In genomic region chrX:35890699-35891098, GRCh38 we compare ENCODE assay signal across 9 cellular contexts. TPM values are rescaled to one million over a fixed set of nuclear protein-coding genes. Genes with fewer than 3 reads are reported as not detected.
DNase-seq lines count a peak whose midpoint lies in the region; ATAC-seq lines count a peak whose summit lies in the region.
"Had no signal": no experiment of that assay in that cellular context is flagged by ENCODE, and none has a peak within 500 bp of the region (broad histone marks: within the 10 kb centered on the region; RNA-seq: fewer than 3 reads in every experiment).

No MANE protein-coding gene starts in this region.

- H3K4me3 ChIP-seq in HAP-1 (no peak overlapping the region), adipocyte (ENCODE audit: low read length) (no peak overlapping the region)
- H3K4me3 ChIP-seq: upper lobe of left lung had no signal

- H3K36me3 ChIP-seq in HAP-1 (replicated peaks) (no peaks in the 10 kb centered on the region), adipocyte (ENCODE audit: control insufficient read depth, insufficient read depth, low read length, severe bottlenecking) (no peaks in the 10 kb centered on the region)
- H3K36me3 ChIP-seq: upper lobe of left lung had no signal

- no peaks in the 10 kb centered on the region for H3K9me3 Mint-ChIP-seq in activated T-helper 2 cell treated with anti-CD3 and anti-CD28 coated beads, Interferon-gamma antibody, Interleukin-2, Interleukin-4, amounts not matched to agents 10 μg/mL and 5 μg/mL and 100 μg/mL, durations not matched to agents 14 hours and 24 hours and 36 hours

- in situ Hi-C loops in HAP-1 (cut with MboI; ENCODE audit: low sequenced_read_pairs): no loop called here

- no peak overlapping the region for H3K4me3 Mint-ChIP-seq in activated T-helper 2 cell treated with anti-CD3 and anti-CD28 coated beads, Interferon-gamma antibody, Interleukin-2, Interleukin-4, amounts not matched to agents 10 μg/mL and 5 μg/mL and 100 μg/mL, durations not matched to agents 14 hours and 24 hours and 36 hours (ENCODE audit: low read depth)

- no peaks in the 10 kb centered on the region for H3K4me1 Mint-ChIP-seq in activated T-helper 2 cell treated with anti-CD3 and anti-CD28 coated beads, Interferon-gamma antibody, Interleukin-2, Interleukin-4, amounts not matched to agents 10 μg/mL and 5 μg/mL and 100 μg/mL, durations not matched to agents 14 hours and 24 hours and 36 hours (ENCODE audit: low read depth)

- H3K4me1 ChIP-seq in HAP-1 (no peaks in the 10 kb centered on the region), adipocyte (ENCODE audit: control insufficient read depth, insufficient read depth, low read length) (no peaks in the 10 kb centered on the region)

- H3K27me3 ChIP-seq in HAP-1 (ENCODE audit: low read depth) (no peaks in the 10 kb centered on the region), adipocyte (replicated peaks; ENCODE audit: control insufficient read depth, insufficient read depth, low read length) (no peaks in the 10 kb centered on the region)
- H3K27me3 ChIP-seq: upper lobe of left lung had no signal

- no peak overlapping the region for H3K9ac ChIP-seq in adipocyte (ENCODE audit: low read length)

- peak; percentile 81 for DNase-seq in DMS53 treated with DMSO at 0.1 percent for 48 hours (lab: John Stamatoyannopoulos, UW; ENCODE audit: unreplicated experiment)
- peak; percentile 58 to 65 for DNase-seq in HAP-1 (ENCODE audit: low spot score in 2 of 2)
- peak; percentile 15 for DNase-seq in NCI-H2171 (lab: John Stamatoyannopoulos, UW)
- peak; percentile 17 for DNase-seq in adipocyte (ENCODE audit: low read depth)
- peak; percentile 1 for DNase-seq in kidney glomerular epithelial cell (lab: John Stamatoyannopoulos, UW)
- no peak for DNase-seq in activated T-helper 2 cell treated with anti-CD3 and anti-CD28 coated beads, Interferon-gamma antibody, Interleukin-2, Interleukin-4, amounts not matched to agents 10 μg/mL and 5 μg/mL and 100 μg/mL, durations not matched to agents 14 hours and 24 hours and 36 hours (ENCODE audit: low spot score)
- no peak for DNase-seq in effector CD4-positive, alpha-beta T cell

- H3K36me3 Mint-ChIP-seq in activated T-helper 2 cell treated with anti-CD3 and anti-CD28 coated beads, Interferon-gamma antibody, Interleukin-2, Interleukin-4, amounts not matched to agents 10 μg/mL and 5 μg/mL and 100 μg/mL, durations not matched to agents 14 hours and 24 hours and 36 hours (ENCODE audit: low read depth): no peaks in the 10 kb centered on the region

- no peaks in the 10 kb centered on the region for H3K27me3 Mint-ChIP-seq in activated T-helper 2 cell treated with anti-CD3 and anti-CD28 coated beads, Interferon-gamma antibody, Interleukin-2, Interleukin-4, amounts not matched to agents 10 μg/mL and 5 μg/mL and 100 μg/mL, durations not matched to agents 14 hours and 24 hours and 36 hours (ENCODE audit: low read depth)

- intact Hi-C loops in activated T-helper 2 cell treated with anti-CD3 and anti-CD28 coated beads, Interferon-gamma antibody, Interleukin-2, Interleukin-4, amounts not matched to agents 10 μg/mL and 5 μg/mL and 100 μg/mL, durations not matched to agents 14 hours and 24 hours and 36 hours (cut with micrococcal nuclease): no loop called here

- H3K27ac Mint-ChIP-seq in activated T-helper 2 cell treated with anti-CD3 and anti-CD28 coated beads, Interferon-gamma antibody, Interleukin-2, Interleukin-4, amounts not matched to agents 10 μg/mL and 5 μg/mL and 100 μg/mL, durations not matched to agents 14 hours and 24 hours and 36 hours: no peak overlapping the region

- ATAC-seq in HG03025 (IDR thresholded peaks at IDR 0.05; ENCODE audit: low FRiP score, unreplicated experiment): no peak

- H3K9me3 ChIP-seq in HAP-1 (no peaks in the 10 kb centered on the region), adipocyte (ENCODE audit: control insufficient read depth, low read length) (no peaks in the 10 kb centered on the region)
- H3K9me3 ChIP-seq: upper lobe of left lung had no signal

RNA-seq across cellular contexts. Expression of gene CFAP47, which starts 28.8 kb away (rescaled TPM):
- not detected in 2 replicates for total RNA-seq in activated T-helper 2 cell treated with anti-CD3 and anti-CD28 coated beads, Interferon-gamma antibody, Interleukin-2, Interleukin-4, amounts not matched to agents 10 μg/mL and 5 μg/mL and 100 μg/mL, durations not matched to agents 14 hours and 24 hours and 36 hours

Comparison
In these comparisons a context has a peak if more than half of its experiments do, and no peak if none do; other contexts are left out.
1. DNase-seq: peak in DMS53 treated with DMSO at 0.1 percent for 48 hours (single experiment), HAP-1 (2 of 2), NCI-H2171 (single experiment), adipocyte (single experiment) and kidney glomerular epithelial cell (single experiment); none in activated T-helper 2 cell treated with anti-CD3 and anti-CD28 coated beads, Interferon-gamma antibody, Interleukin-2, Interleukin-4, amounts not matched to agents 10 μg/mL and 5 μg/mL and 100 μg/mL, durations not matched to agents 14 hours and 24 hours and 36 hours (single experiment) and effector CD4-positive, alpha-beta T cell (single experiment).